Comparison of ENCODE assay signal across 8 cellular contexts in the genomic region with DNA sequence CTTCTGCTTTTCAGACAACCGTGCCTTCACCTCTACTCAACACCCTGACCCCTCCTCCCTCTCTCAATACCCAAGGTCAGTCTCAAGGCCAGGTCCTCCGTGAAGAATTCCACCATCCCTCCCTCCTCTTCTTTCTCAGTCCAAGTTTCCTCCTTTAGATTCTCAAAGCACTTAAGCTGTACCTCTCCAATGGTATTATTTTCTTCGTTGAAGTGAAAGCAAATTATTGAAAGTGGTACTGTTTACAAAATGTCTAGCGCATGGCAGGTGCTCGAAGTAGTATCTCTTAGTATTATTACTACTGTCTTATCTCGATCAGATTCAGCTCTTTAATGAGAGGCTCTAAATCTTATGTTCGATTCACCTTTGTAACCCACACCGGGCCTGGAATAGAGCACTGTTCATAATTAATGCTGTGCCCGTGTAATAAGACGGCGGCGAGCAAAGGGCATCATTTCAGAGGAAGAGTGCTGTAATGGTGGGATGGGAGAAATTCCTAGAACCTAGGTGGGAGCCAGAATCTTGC. TPM values are rescaled to one million over a fixed set of nuclear protein-coding genes. Genes with fewer than 3 reads are reported as not detected.
DNase-seq lines count a peak whose midpoint lies in the region; ATAC-seq lines count a peak whose summit lies in the region.

No MANE protein-coding gene starts in this region.

- no peak for ATAC-seq in GM18519 (IDR thresholded peaks at IDR 0.05; ENCODE audit: low FRiP score, unreplicated experiment)

- H3K36me3 ChIP-seq in iPS-15b (ENCODE audit: control insufficient read depth, insufficient read depth, low read length): no peaks in the 10 kb centered on the region
- H3K36me3 ChIP-seq in stomach smooth muscle (ENCODE audit: control insufficient read depth in 2 of 2, insufficient read depth in 2 of 2, low read length in 2 of 2): no peaks in the 10 kb centered on the region

- H3K27me3 ChIP-seq in iPS-15b (ENCODE audit: control insufficient read depth, insufficient read depth, low read length) (no peaks in the 10 kb centered on the region), stomach smooth muscle (ENCODE audit: control insufficient read depth in 1 of 2, insufficient read depth in 2 of 2, low read length in 2 of 2) (no peaks in the 10 kb centered on the region)

- H3K27me3 Mint-ChIP-seq in T-helper 1 cell treated with Interleukin-12 subunit alpha and Interleukin-12 subunit beta and Interleukin-4 antibody, amounts not matched to agents 30 μg/mL and 1 μg/mL, for 36 hours (ENCODE audit: low read depth): no peaks in the 10 kb centered on the region
- H3K27me3 Mint-ChIP-seq in activated CD4-positive, alpha-beta memory T cell treated with anti-CD3 and anti-CD28 coated beads for 36 hours: no peaks in the 10 kb centered on the region

- H3K4me1 ChIP-seq in iPS-15b (ENCODE audit: control insufficient read depth, insufficient read depth, low read length) (no peaks in the 10 kb centered on the region), stomach smooth muscle (ENCODE audit: control insufficient read depth, insufficient read depth, low read length) (peaks cover 18% of the 10 kb centered on the region)

- DNase-seq in T-helper 1 cell (no peak), SKM-1 treated with dmso at 0.1 percent for 144 hours (lab: John Stamatoyannopoulos, UW; ENCODE audit: unreplicated experiment) (no peak), HuH-7.5 (ENCODE audit: low spot score) (no peak)
- DNase-seq in activated CD4-positive, alpha-beta memory T cell treated with anti-CD3 and anti-CD28 coated beads for 36 hours: no peak

- peak overlapping the region; percentile 85 for H3K4me3 Mint-ChIP-seq in T-helper 1 cell treated with Interleukin-12 subunit alpha and Interleukin-12 subunit beta and Interleukin-4 antibody, amounts not matched to agents 30 μg/mL and 1 μg/mL, for 36 hours
- H3K4me3 Mint-ChIP-seq in activated CD4-positive, alpha-beta memory T cell treated with anti-CD3 and anti-CD28 coated beads for 36 hours: peak overlapping the region; percentile 84

- H3K27ac Mint-ChIP-seq in T-helper 1 cell treated with Interleukin-12 subunit alpha and Interleukin-12 subunit beta and Interleukin-4 antibody, amounts not matched to agents 30 μg/mL and 1 μg/mL, for 36 hours: peak overlapping the region; percentile 89
- H3K27ac Mint-ChIP-seq in activated CD4-positive, alpha-beta memory T cell treated with anti-CD3 and anti-CD28 coated beads for 36 hours: peak overlapping the region; percentile 84

- peaks cover 5% of the 10 kb centered on the region for H3K36me3 Mint-ChIP-seq in T-helper 1 cell treated with Interleukin-12 subunit alpha and Interleukin-12 subunit beta and Interleukin-4 antibody, amounts not matched to agents 30 μg/mL and 1 μg/mL, for 36 hours (ENCODE audit: low read depth)
- H3K36me3 Mint-ChIP-seq in activated CD4-positive, alpha-beta memory T cell treated with anti-CD3 and anti-CD28 coated beads for 36 hours: no peaks in the 10 kb centered on the region

- peaks cover 26% of the 10 kb centered on the region for H3K4me1 Mint-ChIP-seq in T-helper 1 cell treated with Interleukin-12 subunit alpha and Interleukin-12 subunit beta and Interleukin-4 antibody, amounts not matched to agents 30 μg/mL and 1 μg/mL, for 36 hours (ENCODE audit: low read depth)
- peaks cover 39% of the 10 kb centered on the region for H3K4me1 Mint-ChIP-seq in activated CD4-positive, alpha-beta memory T cell treated with anti-CD3 and anti-CD28 coated beads for 36 hours (ENCODE audit: low read depth)

- intact Hi-C loops in activated CD4-positive, alpha-beta memory T cell treated with anti-CD3 and anti-CD28 coated beads for 36 hours (cut with micrococcal nuclease): loop anchor here (1.0 kb wide), 4 partner anchors 26 to 454 kb away; a partner anchor contains a TSS

- H3K9me3 ChIP-seq in iPS-15b (ENCODE audit: control insufficient read depth, insufficient read depth, low read length) (no peaks in the 10 kb centered on the region), stomach smooth muscle (ENCODE audit: control insufficient read depth in 2 of 2, low read length in 2 of 2) (no peaks in the 10 kb centered on the region)

- POLR2A ChIA-PET in activated CD4-positive, alpha-beta memory T cell treated with anti-CD3 and anti-CD28 coated beads for 36 hours (lab: Charles Lee): interaction anchor here (1.5 to 2.1 kb wide), 3 partner anchors 25 to 37 kb away, joined by 4 to 13 read pairs (median 13); a partner anchor contains a TSS

- H3K9ac ChIP-seq in iPS-15b (ENCODE audit: low read depth, low read length): peak overlapping the region; percentile 37
- peak overlapping the region; percentile 75 to 89 for H3K9ac ChIP-seq in stomach smooth muscle (ENCODE audit: low read length in 2 of 2)

- CTCF ChIA-PET in activated CD4-positive, alpha-beta memory T cell treated with anti-CD3 and anti-CD28 coated beads for 36 hours (lab: Charles Lee): interaction anchor here (0.8 to 7.1 kb wide), 12 partner anchors 9 to 430 kb away, joined by 3 to 68 read pairs (median 4); a partner anchor contains a TSS

- no peaks in the 10 kb centered on the region for H3K9me3 Mint-ChIP-seq in T-helper 1 cell treated with Interleukin-12 subunit alpha and Interleukin-12 subunit beta and Interleukin-4 antibody, amounts not matched to agents 30 μg/mL and 1 μg/mL, for 36 hours
- no peaks in the 10 kb centered on the region for H3K9me3 Mint-ChIP-seq in activated CD4-positive, alpha-beta memory T cell treated with anti-CD3 and anti-CD28 coated beads for 36 hours

- peak overlapping the region; percentile 74 for H3K27ac ChIP-seq in stomach smooth muscle (ENCODE audit: low read length)

- H3K4me3 ChIP-seq in iPS-15b (ENCODE audit: low read depth, low read length): peak overlapping the region; percentile 54
- H3K4me3 ChIP-seq in stomach smooth muscle (ENCODE audit: low read length in 2 of 2): peak overlapping the region; percentile 80 to 85

RNA-seq across cellular contexts. Expression of a gene that starts 0.6 kb away (rescaled TPM):
- total RNA-seq in activated CD4-positive, alpha-beta memory T cell treated with anti-CD3 and anti-CD28 coated beads for 36 hours: 10 to 100 TPM; 25.7 to 25.8 TPM

RNA-seq across cellular contexts. Expression of a gene that starts 36.9 kb away (rescaled TPM):
- 10 to 100 TPM; 55.4 to 55.6 TPM for total RNA-seq in activated CD4-positive, alpha-beta memory T cell treated with anti-CD3 and anti-CD28 coated beads for 36 hours
